ENCODE assay signal across 9 cellular contexts in the genomic region with DNA sequence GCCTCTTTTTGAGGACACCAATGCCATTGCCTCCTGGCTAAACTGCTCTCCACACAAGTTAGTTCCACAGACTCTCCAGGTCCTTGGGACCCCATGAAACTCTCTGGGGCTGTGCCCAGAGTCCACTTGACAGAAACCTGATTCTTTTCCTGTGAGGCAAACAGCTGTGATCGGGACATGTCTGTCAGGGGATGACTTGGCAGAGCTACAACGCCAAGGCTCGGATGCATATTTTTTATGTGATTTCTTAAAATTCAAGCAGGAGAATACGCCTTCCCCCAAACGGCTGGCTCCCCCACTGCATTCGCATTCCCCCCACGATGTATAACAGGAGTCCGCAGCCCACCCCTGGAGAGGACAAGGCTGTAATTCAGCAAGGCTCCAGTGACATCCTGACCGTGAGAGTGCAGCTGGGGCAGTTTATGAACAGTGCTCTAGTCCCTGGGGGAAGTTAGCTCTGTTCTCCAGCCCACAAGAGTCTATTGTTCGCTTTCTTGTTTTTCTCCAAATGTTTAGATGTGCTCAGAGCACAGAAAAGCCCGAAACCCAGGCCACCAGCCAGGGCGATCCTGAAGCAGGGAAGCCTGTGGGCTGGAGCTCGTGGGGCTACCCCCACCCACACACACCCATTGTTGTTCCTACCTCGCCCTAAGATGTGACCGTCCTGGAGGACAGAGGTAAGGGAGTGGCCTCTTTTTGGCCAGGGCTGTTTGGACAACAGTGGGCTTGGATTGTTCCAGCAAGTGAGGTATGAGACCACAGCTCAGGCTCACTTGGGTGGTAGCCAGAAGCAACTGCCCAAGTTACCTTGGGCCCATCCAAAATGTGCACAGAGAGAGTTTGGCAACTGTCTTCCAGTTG.
DNase-seq lines count a peak whose midpoint lies in the region; ATAC-seq and TF ChIP-seq lines count a peak whose summit lies in the region.
"Had no signal": no experiment of that assay in that cellular context is flagged by ENCODE, and none has a peak within 500 bp of the region (broad histone marks: within the 10 kb centered on the region; RNA-seq: fewer than 3 reads in every experiment).

No MANE protein-coding gene starts in this region.

- peak overlapping the region; percentile 21 for H3K4me3 ChIP-seq in SJCRH30
- H3K4me3 ChIP-seq in fibroblast of the aortic adventitia (ENCODE audit: low read depth, low read length) = no peak overlapping the region
- H3K4me3 ChIP-seq in neutrophil (ENCODE audit: low read depth in 1 of 2, low read length in 1 of 2) = no peak overlapping the region

- H3K27me3 ChIP-seq in SJCRH30 (no peaks in the 10 kb centered on the region), neutrophil (peaks cover 34% of the 10 kb centered on the region)

- H3K36me3 ChIP-seq in SJCRH30 (no peaks in the 10 kb centered on the region), neutrophil (no peaks in the 10 kb centered on the region)

- no peaks in the 10 kb centered on the region for H3K9me3 Mint-ChIP-seq in endothelial cell (ENCODE audit: unreplicated experiment)
- H3K9me3 Mint-ChIP-seq: activated T-helper 17 cell treated with anti-CD3 and anti-CD28 coated beads, Interleukin-2, amount 50 U/mL, for 72 hours had no signal

- no peak for ATAC-seq in GM21786 (IDR thresholded peaks at IDR 0.05; ENCODE audit: unreplicated experiment)
- ATAC-seq: activated T-helper 17 cell treated with anti-CD3 and anti-CD28 coated beads, Interleukin-2, amount 50 U/mL, for 72 hours had no signal

- H3K9me3 ChIP-seq in SJCRH30 (replicated peaks) = no peaks in the 10 kb centered on the region
- no peaks in the 10 kb centered on the region for H3K9me3 ChIP-seq in neutrophil

- TF ChIP-seq CTCF in fibroblast of the aortic adventitia (IDR thresholded peaks at IDR 0.05; ENCODE audit: insufficient read depth, low read length) (no peak), neutrophil (IDR thresholded peaks at IDR 0.05) (no peak), endothelial cell (IDR thresholded peaks at IDR 0.05; ENCODE audit: unreplicated experiment) (no peak)

- no peak overlapping the region for H3K4me3 Mint-ChIP-seq in endothelial cell (ENCODE audit: unreplicated experiment)
- H3K4me3 Mint-ChIP-seq: activated T-helper 17 cell treated with anti-CD3 and anti-CD28 coated beads, Interleukin-2, amount 50 U/mL, for 72 hours had no signal

- H3K27me3 Mint-ChIP-seq in endothelial cell (ENCODE audit: unreplicated experiment) = peaks cover 3% of the 10 kb centered on the region
- H3K27me3 Mint-ChIP-seq: activated T-helper 17 cell treated with anti-CD3 and anti-CD28 coated beads, Interleukin-2, amount 50 U/mL, for 72 hours had no signal

- DNase-seq in AG08395 (ENCODE audit: low spot score) (peak; percentile 55), SJCRH30 (peak; percentile 96 to 97), fibroblast of the aortic adventitia (ENCODE audit: low read depth) (peak; percentile 46), NCI-H2196 (lab: John Stamatoyannopoulos, UW; ENCODE audit: unreplicated experiment) (no peak), endothelial cell (ENCODE audit: low spot score) (no peak)
- no peak for DNase-seq in stimulated activated CD4-positive, alpha-beta T cell treated with anti-CD3 and anti-CD28 coated beads, Interleukin-4, amount 100 ng/mL, for 24 hours

- H3K27ac ChIP-seq in SJCRH30 (peak overlapping the region; percentile 96), neutrophil (peak overlapping the region; percentile 40)

- H3K36me3 Mint-ChIP-seq in endothelial cell (ENCODE audit: low read depth, unreplicated experiment) = no peaks in the 10 kb centered on the region

- no peak overlapping the region for H3K27ac Mint-ChIP-seq in endothelial cell (ENCODE audit: unreplicated experiment)
- H3K27ac Mint-ChIP-seq: activated T-helper 17 cell treated with anti-CD3 and anti-CD28 coated beads, Interleukin-2, amount 50 U/mL, for 72 hours had no signal

- peaks cover 26% of the 10 kb centered on the region for H3K4me1 ChIP-seq in SJCRH30
- peaks cover 7 to 10% of the 10 kb centered on the region in 2 experiments for H3K4me1 ChIP-seq in neutrophil (ENCODE audit: control insufficient read depth in 1 of 2, insufficient read depth in 1 of 2, low read depth in 1 of 2, low read length in 1 of 2)

- H3K4me1 Mint-ChIP-seq in endothelial cell (ENCODE audit: unreplicated experiment) = peaks cover 13% of the 10 kb centered on the region

Comparison
In these comparisons a context has a peak if more than half of its experiments do, and no peak if none do; other contexts are left out.
1. DNase-seq: peak in AG08395 (single experiment), SJCRH30 (2 of 2) and fibroblast of the aortic adventitia (single experiment); none in NCI-H2196 (single experiment), stimulated activated CD4-positive, alpha-beta T cell treated with anti-CD3 and anti-CD28 coated beads, Interleukin-4, amount 100 ng/mL, for 24 hours (single experiment) and endothelial cell (single experiment).